Comparison of ENCODE assay signal across 16 cellular contexts in genomic region chr7:30181211-30181610, GRCh38. TPM values are rescaled to one million over a fixed set of nuclear protein-coding genes. Genes with fewer than 3 reads are reported as not detected.
A peak's percentile ranks its signal among the peaks of the same experiment; 100 is the strongest.
DNase-seq lines count a peak whose midpoint lies in the region; ATAC-seq and TF ChIP-seq lines count a peak whose summit lies in the region.
"Had no signal": no experiment of that assay in that cellular context is flagged by ENCODE, and none has a peak within 500 bp of the region (broad histone marks: within the 10 kb centered on the region; RNA-seq: fewer than 3 reads in every experiment).

No MANE protein-coding gene starts in this region.

- DNase-seq in NCI-H69 (lab: John Stamatoyannopoulos, UW) (peak; percentile 85), gastrocnemius medialis (peak in 1 of 2 donors; percentile 52), tibial nerve (ENCODE audit: low spot score in 2 of 2) (no peak), DMS53 (lab: John Stamatoyannopoulos, UW) (no peak), activated gamma-delta T cell (lab: John Stamatoyannopoulos, UW) (no peak), AML-193 (lab: John Stamatoyannopoulos, UW) (no peak)
- DNase-seq: Caco-2, DMS153, HFFc6, NCI-H1092 treated with DMSO at 0.1 percent for 48 hours, NCI-H226, NCI-H748 treated with DMSO at 0.1 percent for 48 hours had no signal

- peaks cover 12% of the 10 kb centered on the region for H3K36me3 Mint-ChIP-seq in dendritic cell treated with granulocyte-macrophage colony-stimulating factor and Interleukin-4, amounts not matched to agents 40 ng/mL and 50 ng/mL, for 4 days (ENCODE audit: low read depth)

- H3K27me3 ChIP-seq in gastrocnemius medialis (no peaks in the 10 kb centered on the region), tibial nerve (no peaks in the 10 kb centered on the region)

- 50 to 64% methylated on average over 6 of the region's 6 CpGs for WGBS in tibial nerve, 2 donors

- intact Hi-C loops in dendritic cell treated with granulocyte-macrophage colony-stimulating factor and Interleukin-4, amounts not matched to agents 40 ng/mL and 50 ng/mL, for 4 days (cut with micrococcal nuclease): no loop called here
- intact Hi-C loops in gastrocnemius medialis (cut with DNase I; ENCODE audit: low total_unique reads): no loop called here

- no peaks in the 10 kb centered on the region for H3K27me3 Mint-ChIP-seq in dendritic cell treated with granulocyte-macrophage colony-stimulating factor and Interleukin-4, amounts not matched to agents 40 ng/mL and 50 ng/mL, for 4 days

- in situ Hi-C loops in gastrocnemius medialis (cut with MboI; ENCODE audit: low sequenced_read_pairs in 4 of 4): no loop called here

- peak in 1 of 2 donors; percentile 63 for TF ChIP-seq EP300 in tibial nerve (IDR thresholded peaks at IDR 0.05)

- H3K4me1 Mint-ChIP-seq in dendritic cell treated with granulocyte-macrophage colony-stimulating factor and Interleukin-4, amounts not matched to agents 40 ng/mL and 50 ng/mL, for 4 days (ENCODE audit: low read depth): peaks cover 72% of the 10 kb centered on the region

- H3K4me3 Mint-ChIP-seq in dendritic cell treated with granulocyte-macrophage colony-stimulating factor and Interleukin-4, amounts not matched to agents 40 ng/mL and 50 ng/mL, for 4 days: no peak overlapping the region
- H3K4me3 Mint-ChIP-seq: CD14-positive monocyte, HFFc6 had no signal

- peaks cover 28% of the 10 kb centered on the region for H3K9me3 Mint-ChIP-seq in dendritic cell treated with granulocyte-macrophage colony-stimulating factor and Interleukin-4, amounts not matched to agents 40 ng/mL and 50 ng/mL, for 4 days
- H3K9me3 Mint-ChIP-seq: HFFc6 had no signal

- peak overlapping the region; percentile 10 for H3K27ac Mint-ChIP-seq in dendritic cell treated with granulocyte-macrophage colony-stimulating factor and Interleukin-4, amounts not matched to agents 40 ng/mL and 50 ng/mL, for 4 days
- H3K27ac Mint-ChIP-seq: HFFc6 had no signal

- TF ChIP-seq CTCF in gastrocnemius medialis (IDR thresholded peaks at IDR 0.05 in 4 of 5, conservative IDR thresholded peaks at IDR 0.05 in 1 of 5): no peak
- no peak for TF ChIP-seq CTCF in tibial nerve (IDR thresholded peaks at IDR 0.05)

- peaks cover 46 to 76% of the 10 kb centered on the region in 2 donors for H3K4me1 ChIP-seq in gastrocnemius medialis
- peaks cover 0 to 92% (median 39%) of the 10 kb centered on the region in 4 donors for H3K4me1 ChIP-seq in tibial nerve
- H3K4me1 ChIP-seq: Caco-2 had no signal

- H3K27ac ChIP-seq in gastrocnemius medialis (peak overlapping the region; percentile 86 to 92 (median 90)), tibial nerve (peak overlapping the region; percentile 66 to 94 (median 80))
- H3K27ac ChIP-seq: KMS-11, RWPE1 had no signal

- TF ChIP-seq POLR2A in gastrocnemius medialis (IDR thresholded peaks at IDR 0.05) (no peak), tibial nerve (IDR thresholded peaks at IDR 0.05) (no peak)

- no peaks in the 10 kb centered on the region for H3K36me3 ChIP-seq in gastrocnemius medialis
- no peaks in the 10 kb centered on the region for H3K36me3 ChIP-seq in tibial nerve

- no peak overlapping the region for H3K4me3 ChIP-seq in gastrocnemius medialis
- H3K4me3 ChIP-seq in tibial nerve: no peak overlapping the region

- peak; percentile 28 to 42 for ATAC-seq in gastrocnemius medialis

- no peaks in the 10 kb centered on the region for H3K9me3 ChIP-seq in gastrocnemius medialis
- no peaks in the 10 kb centered on the region for H3K9me3 ChIP-seq in tibial nerve
- H3K9me3 ChIP-seq: Caco-2 had no signal

RNA-seq across cellular contexts. Expression of gene MTURN, which starts 46.4 kb away (rescaled TPM):
- total RNA-seq in gastrocnemius medialis (10 to 100 TPM; 32.9 to 81.9 (median 44.7) TPM), tibial nerve (100 to 1,000 TPM; 156 to 246 (median 186) TPM)
